Comparison of ENCODE assay signal across 8 cellular contexts in genomic region chr3:184156522-184156955, GRCh38. TPM values are rescaled to one million over a fixed set of nuclear protein-coding genes. Genes with fewer than 3 reads are reported as not detected.
A peak's percentile ranks its signal among the peaks of the same experiment; 100 is the strongest.
DNase-seq lines count a peak whose midpoint lies in the region; ATAC-seq and TF ChIP-seq lines count a peak whose summit lies in the region.

No MANE protein-coding gene starts in this region.

- no peak for TF ChIP-seq POLR2A in vagina (IDR thresholded peaks at IDR 0.05)

- ATAC-seq in SK-N-SH treated with all-trans-retinoic acid at 6 μM for 48 hours (peak; percentile 77), GM18870 (IDR thresholded peaks at IDR 0.05; ENCODE audit: unreplicated experiment) (no peak), GM21737 (IDR thresholded peaks at IDR 0.05; ENCODE audit: unreplicated experiment) (no peak)

- DNase-seq in A172 (ENCODE audit: low spot score) (peak; percentile 27), GM12865 (ENCODE audit: low read depth) (no peak), epithelial cell of proximal tubule (ENCODE audit: low read depth) (no peak), vagina (ENCODE audit: extremely low spot score in 2 of 2) (no peak)

- H3K4me1 ChIP-seq in mononuclear cell (ENCODE audit: insufficient read depth, low read length) = peaks cover 31% of the 10 kb centered on the region
- H3K4me1 ChIP-seq in vagina = peaks cover 65% of the 10 kb centered on the region

- H3K9me3 ChIP-seq in mononuclear cell (ENCODE audit: low read depth, low read length) (no peaks in the 10 kb centered on the region), vagina (no peaks in the 10 kb centered on the region)

- intact Hi-C loops in vagina (cut with DNase I) = no loop called here

- TF ChIP-seq CTCF in GM12865 (IDR thresholded peaks at IDR 0.05; ENCODE audit: insufficient read depth, low read depth, low read length, missing control alignments) = no peak
- TF ChIP-seq CTCF in epithelial cell of proximal tubule (conservative IDR thresholded peaks at IDR 0.05; ENCODE audit: low read depth, low read length) = no peak
- no peak for TF ChIP-seq CTCF in vagina (IDR thresholded peaks at IDR 0.05)

- H3K4me3 ChIP-seq in GM12865 (ENCODE audit: low read depth, low read length) (peak overlapping the region; percentile 79), epithelial cell of proximal tubule (ENCODE audit: low read depth, low read length) (peak overlapping the region; percentile 98), mononuclear cell (ENCODE audit: low read length) (peak overlapping the region; percentile 77), vagina (peak overlapping the region; percentile 80 to 91)

- no peaks in the 10 kb centered on the region for H3K36me3 ChIP-seq in vagina

- H3K27ac ChIP-seq in vagina = peak overlapping the region; percentile 91

- H3K27me3 ChIP-seq in mononuclear cell (ENCODE audit: insufficient read depth, low read length) (no peaks in the 10 kb centered on the region), vagina (no peaks in the 10 kb centered on the region)

TF ChIP-seq in SK-N-SH treated with all-trans-retinoic acid at 6 μM for 48 hours, 23 proteins besides CTCF, POLR2A, EP300 and RAD21:
- no peak for TF ChIP-seq TOX (CRISPR knock-in tag; IDR thresholded peaks at IDR 0.05; ENCODE audit: borderline replicate concordance)
- no peak for TF ChIP-seq CSRNP3 (CRISPR knock-in tag; IDR thresholded peaks at IDR 0.05)
- no peak for TF ChIP-seq TSHZ2 (CRISPR knock-in tag; IDR thresholded peaks at IDR 0.05)
- no peak for TF ChIP-seq ZFP3 (CRISPR knock-in tag; IDR thresholded peaks at IDR 0.05)
- no peak for TF ChIP-seq OSR1 (CRISPR knock-in tag; IDR thresholded peaks at IDR 0.05)
- TF ChIP-seq BACH2 (CRISPR knock-in tag; IDR thresholded peaks at IDR 0.05; ENCODE audit: borderline replicate concordance) = no peak
- no peak for TF ChIP-seq PPARA (CRISPR knock-in tag; IDR thresholded peaks at IDR 0.05; ENCODE audit: borderline replicate concordance)
- TF ChIP-seq ISL1 (CRISPR knock-in tag; IDR thresholded peaks at IDR 0.05) = no peak

RNA-seq across cellular contexts. Expression of gene DVL3, which starts 1.4 kb away (rescaled TPM):
- 36.2 and 38.3 TPM in 2 replicates for total RNA-seq in A172 (2014; rRNA removed; shearing (Covaris generic))
- total RNA-seq in epithelial cell of proximal tubule = 33.5 and 38.2 TPM in 2 replicates
- 18.3 TPM for total RNA-seq in mononuclear cell
- 39.0 TPM for total RNA-seq in vagina

RNA-seq across cellular contexts. Expression of gene AP2M1, which starts 18.1 kb away (rescaled TPM):
- 717 and 879 TPM in 2 replicates for total RNA-seq in A172 (2014; rRNA removed; shearing (Covaris generic))
- total RNA-seq in epithelial cell of proximal tubule (274 and 363 TPM in 2 replicates), mononuclear cell (167 TPM), vagina (223 TPM)

RNA-seq across cellular contexts. Expression of gene EIF2B5, which starts 21.4 kb away (rescaled TPM):
- total RNA-seq in A172 (2014; rRNA removed; shearing (Covaris generic)) = 37.4 and 42.6 TPM in 2 replicates
- total RNA-seq in epithelial cell of proximal tubule = 26.3 and 39.2 TPM in 2 replicates
- 41.0 TPM for total RNA-seq in mononuclear cell
- 30.2 TPM for total RNA-seq in vagina

RNA-seq across cellular contexts. Expression of gene ABCF3, which starts 29.5 kb away (rescaled TPM):
- total RNA-seq in A172 (2014; rRNA removed; shearing (Covaris generic)) = 32.3 and 46.9 TPM in 2 replicates
- 35.1 and 51.1 TPM in 2 replicates for total RNA-seq in epithelial cell of proximal tubule
- 39.7 TPM for total RNA-seq in mononuclear cell
- 94.0 TPM for total RNA-seq in vagina

RNA-seq across cellular contexts. Expression of gene HTR3E, which starts 59.7 kb away (rescaled TPM):
- total RNA-seq in A172 (2014; rRNA removed; shearing (Covaris generic)) = not detected in 2 replicates
- total RNA-seq in epithelial cell of proximal tubule = not detected in 2 replicates
- not detected for total RNA-seq in mononuclear cell
- not detected for total RNA-seq in vagina
